Comparison of ENCODE assay signal across 16 cellular contexts in genomic region chr17:63041722-63042121, GRCh38.
A peak's percentile ranks its signal among the peaks of the same experiment; 100 is the strongest.
DNase-seq lines count a peak whose midpoint lies in the region; ATAC-seq and TF ChIP-seq lines count a peak whose summit lies in the region.
"Had no signal": no experiment of that assay in that cellular context is flagged by ENCODE, and none has a peak within 500 bp of the region (broad histone marks: within the 10 kb centered on the region; RNA-seq: fewer than 3 reads in every experiment).

No MANE protein-coding gene starts in this region.

- peaks cover 0 to 19% (median 5%) of the 10 kb centered on the region in 9 donors for H3K4me1 ChIP-seq in heart right ventricle
- H3K4me1 ChIP-seq: gastrocnemius medialis had no signal

- TF ChIP-seq CTCF in progenitor cell of endocrine pancreas (IDR thresholded peaks at IDR 0.05; ENCODE audit: unreplicated experiment) (no peak), heart right ventricle (IDR thresholded peaks at IDR 0.05) (no peak)

- H3K9me3 ChIP-seq in heart right ventricle: no peaks in the 10 kb centered on the region
- H3K9me3 ChIP-seq: gastrocnemius medialis, testis had no signal

- no peak for ATAC-seq in heart right ventricle
- ATAC-seq: activated CD4-positive, CD25-positive, alpha-beta regulatory T cell treated with anti-CD3 and anti-CD28 coated beads, Interleukin-2, amount 50 U/mL, for 24 hours; activated naive CD8-positive, alpha-beta T cell treated with anti-CD3 and anti-CD28 coated beads, Interleukin-2, amount 50 U/mL, for 24 hours; gastrocnemius medialis had no signal

- no peaks in the 10 kb centered on the region for H3K36me3 Mint-ChIP-seq in progenitor cell of endocrine pancreas (ENCODE audit: insufficient read depth)

- H3K4me3 ChIP-seq in heart right ventricle: no peak overlapping the region
- H3K4me3 ChIP-seq: gastrocnemius medialis, testis had no signal

- no peaks in the 10 kb centered on the region for H3K27me3 Mint-ChIP-seq in progenitor cell of endocrine pancreas
- H3K27me3 Mint-ChIP-seq: activated naive CD8-positive, alpha-beta T cell treated with anti-CD3 and anti-CD28 coated beads, Interleukin-2, amount 50 U/mL, for 24 hours; dendritic cell treated with granulocyte-macrophage colony-stimulating factor and Interleukin-4, amounts not matched to agents 40 ng/mL and 50 ng/mL, for 4 days had no signal

- DNase-seq in DMS153 (lab: John Stamatoyannopoulos, UW): peak; percentile 33
- peak; percentile 60 for DNase-seq in NCI-H146 (lab: John Stamatoyannopoulos, UW)
- DNase-seq in NCI-H69 (lab: John Stamatoyannopoulos, UW): peak; percentile 17
- peak; percentile 40 for DNase-seq in epithelial cell of prostate (ENCODE audit: low read depth, low spot score)
- DNase-seq in stimulated activated CD8-positive, alpha-beta memory T cell treated with anti-CD3 and anti-CD28 coated beads, Interleukin-4, amount 100 ng/mL, for 48 hours: no peak
- no peak for DNase-seq in progenitor cell of endocrine pancreas (ENCODE audit: low spot score, unreplicated experiment)
- no peak for DNase-seq in stimulated activated CD4-positive, alpha-beta T cell treated with anti-CD3 and anti-CD28 coated beads, Interleukin-1b, Interleukin-23, amount 100 ng/mL, for 48 hours
- no peak for DNase-seq in heart right ventricle
- DNase-seq: activated naive CD8-positive, alpha-beta T cell treated with anti-CD3 and anti-CD28 coated beads, Interleukin-2, amount 50 U/mL, for 24 hours; gastrocnemius medialis; RPMI8226; testis had no signal

- H3K27ac ChIP-seq in epithelial cell of prostate (peak overlapping the region; percentile 55), heart right ventricle (no peak overlapping the region)
- H3K27ac ChIP-seq: C4-2B, gastrocnemius medialis, testis had no signal

- H3K27ac Mint-ChIP-seq in progenitor cell of endocrine pancreas: no peak overlapping the region
- H3K27ac Mint-ChIP-seq: activated naive CD8-positive, alpha-beta T cell treated with anti-CD3 and anti-CD28 coated beads, Interleukin-2, amount 50 U/mL, for 24 hours; dendritic cell treated with granulocyte-macrophage colony-stimulating factor and Interleukin-4, amounts not matched to agents 40 ng/mL and 50 ng/mL, for 4 days had no signal

- no peak overlapping the region for H3K4me3 Mint-ChIP-seq in progenitor cell of endocrine pancreas (ENCODE audit: low read depth)
- H3K4me3 Mint-ChIP-seq: activated naive CD8-positive, alpha-beta T cell treated with anti-CD3 and anti-CD28 coated beads, Interleukin-2, amount 50 U/mL, for 24 hours; dendritic cell treated with granulocyte-macrophage colony-stimulating factor and Interleukin-4, amounts not matched to agents 40 ng/mL and 50 ng/mL, for 4 days; neural crest cell had no signal

- 88 to 94% methylated on average over 2 of the region's 2 CpGs for WGBS in heart right ventricle, 2 donors

- no peaks in the 10 kb centered on the region for H3K9me3 Mint-ChIP-seq in progenitor cell of endocrine pancreas (ENCODE audit: low read depth)
- H3K9me3 Mint-ChIP-seq: activated naive CD8-positive, alpha-beta T cell treated with anti-CD3 and anti-CD28 coated beads, Interleukin-2, amount 50 U/mL, for 24 hours; dendritic cell treated with granulocyte-macrophage colony-stimulating factor and Interleukin-4, amounts not matched to agents 40 ng/mL and 50 ng/mL, for 4 days; neural crest cell had no signal

- intact Hi-C loops in heart right ventricle (cut with DNase I): loop anchor here in 1 of 10 donors (10.0 kb wide), 1 partner anchor 47 kb away; no protein-coding TSS in a partner anchor

- peaks cover 12% of the 10 kb centered on the region for H3K4me1 Mint-ChIP-seq in progenitor cell of endocrine pancreas (ENCODE audit: low read depth)

- H3K27me3 ChIP-seq in heart right ventricle: no peaks in the 10 kb centered on the region
- H3K27me3 ChIP-seq: gastrocnemius medialis, testis had no signal

- H3K36me3 ChIP-seq in heart right ventricle: no peaks in the 10 kb centered on the region
- H3K36me3 ChIP-seq: gastrocnemius medialis had no signal

Comparison
In these comparisons a context has a peak if more than half of its experiments do, and no peak if none do; other contexts are left out.
1. DNase-seq: peak in DMS153 (single experiment), NCI-H146 (single experiment), NCI-H69 (single experiment) and epithelial cell of prostate (single experiment); none in stimulated activated CD8-positive, alpha-beta memory T cell treated with anti-CD3 and anti-CD28 coated beads, Interleukin-4, amount 100 ng/mL, for 48 hours (single experiment), progenitor cell of endocrine pancreas (single experiment), stimulated activated CD4-positive, alpha-beta T cell treated with anti-CD3 and anti-CD28 coated beads, Interleukin-1b, Interleukin-23, amount 100 ng/mL, for 48 hours (single experiment) and heart right ventricle (0 of 2).